In genomic region chr21:5066682-5067273, GRCh38 we compare ENCODE assay signal across 8 cellular contexts.
DNase-seq lines count a peak whose midpoint lies in the region; ATAC-seq, FAIRE-seq and TF ChIP-seq lines count a peak whose summit lies in the region.
"Not testable (repeated sequence)": the region's sequence is repeated elsewhere in the genome, so short reads cannot be mapped to it uniquely, and the experiment has no call there.

No MANE protein-coding gene starts in this region.

- intact Hi-C loops in activated CD8-positive, alpha-beta T cell treated with anti-CD3 and anti-CD28 coated beads for 36 hours (cut with micrococcal nuclease); left ventricle myocardium inferior (cut with micrococcal nuclease); kidney (cut with DNase I); sciatic nerve (cut with DNase I): not testable (repeated sequence)

- peak overlapping the region; percentile 79 for H3K27ac Mint-ChIP-seq in activated CD8-positive, alpha-beta T cell treated with anti-CD3 and anti-CD28 coated beads for 36 hours
- H3K27ac Mint-ChIP-seq in naive B cell = peak overlapping the region in 5 of 6 donors; percentile 9 to 96 (median 94)

- not testable (repeated sequence) for H3K36me3 ChIP-seq in left ventricle myocardium inferior; kidney (ENCODE audit: control insufficient read depth in 1 of 2, insufficient read depth in 2 of 2, low read length in 2 of 2)

- peak overlapping the region; percentile 52 for H3K27ac ChIP-seq in left ventricle myocardium inferior (replicated peaks)
- H3K27ac ChIP-seq in kidney (ENCODE audit: low read depth in 2 of 2, low read length in 2 of 2) = not testable (repeated sequence)

- H3K9me3 Mint-ChIP-seq in activated CD8-positive, alpha-beta T cell treated with anti-CD3 and anti-CD28 coated beads for 36 hours; naive B cell: not testable (repeated sequence)

- H3K4me3 Mint-ChIP-seq in activated CD8-positive, alpha-beta T cell treated with anti-CD3 and anti-CD28 coated beads for 36 hours; naive B cell: not testable (repeated sequence)

- CTCF ChIA-PET in activated CD8-positive, alpha-beta T cell treated with anti-CD3 and anti-CD28 coated beads for 36 hours (lab: Charles Lee) = not testable (repeated sequence)

- FAIRE-seq in RCC 7860 (lab: Jason Lieb, UNC); kidney (lab: Jason Lieb, UNC): not testable (repeated sequence)

- not testable (repeated sequence) for H3K4me3 ChIP-seq in astrocyte of the cerebellum (ENCODE audit: low read depth, low read length); left ventricle myocardium inferior; kidney (ENCODE audit: low read length in 2 of 2)

- H3K9ac ChIP-seq in kidney (ENCODE audit: low read length in 2 of 2) = not testable (repeated sequence)

- H3K36me3 Mint-ChIP-seq in activated CD8-positive, alpha-beta T cell treated with anti-CD3 and anti-CD28 coated beads for 36 hours (ENCODE audit: low read depth); naive B cell: not testable (repeated sequence)

- POLR2A ChIA-PET in activated CD8-positive, alpha-beta T cell treated with anti-CD3 and anti-CD28 coated beads for 36 hours (lab: Charles Lee) = not testable (repeated sequence)

- in situ Hi-C loops in astrocyte of the cerebellum (cut with HindIII; ENCODE audit: low sequenced_read_pairs) = not testable (repeated sequence)

- H3K27me3 Mint-ChIP-seq in activated CD8-positive, alpha-beta T cell treated with anti-CD3 and anti-CD28 coated beads for 36 hours; naive B cell: not testable (repeated sequence)

- H3K4me1 ChIP-seq in left ventricle myocardium inferior; kidney (ENCODE audit: control insufficient read depth in 1 of 2, insufficient read depth in 1 of 2, low read depth in 1 of 2, low read length in 2 of 2): not testable (repeated sequence)

- H3K9me3 ChIP-seq in left ventricle myocardium inferior (replicated peaks); kidney (ENCODE audit: control insufficient read depth in 1 of 2, low read length in 2 of 2): not testable (repeated sequence)

- H3K27me3 ChIP-seq in left ventricle myocardium inferior (ENCODE audit: low read depth) = not testable (repeated sequence)

- H3K4me1 Mint-ChIP-seq in activated CD8-positive, alpha-beta T cell treated with anti-CD3 and anti-CD28 coated beads for 36 hours (ENCODE audit: low read depth); naive B cell: not testable (repeated sequence)

- DNase-seq in A172 (ENCODE audit: low spot score) (peak; percentile 0), RCC 7860 (ENCODE audit: low spot score) (peak; percentile 14), astrocyte of the cerebellum (ENCODE audit: low read depth) (peak; percentile 2), left ventricle myocardium inferior (peak; percentile 12), kidney (peak; percentile 2), sciatic nerve (ENCODE audit: low spot score) (peak; percentile 42)
- DNase-seq in activated CD8-positive, alpha-beta T cell treated with anti-CD3 and anti-CD28 coated beads for 36 hours; naive B cell: not testable (repeated sequence)

- not testable (repeated sequence) for TF ChIP-seq CTCF in activated CD8-positive, alpha-beta T cell treated with anti-CD3 and anti-CD28 coated beads for 36 hours (IDR thresholded peaks at IDR 0.05); astrocyte of the cerebellum (IDR thresholded peaks at IDR 0.05; ENCODE audit: low read depth, low read length, missing control alignments); left ventricle myocardium inferior (IDR thresholded peaks at IDR 0.05; ENCODE audit: borderline replicate concordance); kidney (IDR thresholded peaks at IDR 0.05; ENCODE audit: borderline replicate concordance, extremely low read depth, insufficient read depth)

- ATAC-seq in activated CD8-positive, alpha-beta T cell treated with anti-CD3 and anti-CD28 coated beads for 36 hours; naive B cell (ENCODE audit: low read depth in 2 of 2): not testable (repeated sequence)
- peak; percentile 79 for ATAC-seq in sciatic nerve
